7 cellular contexts compared by ENCODE assay signal in genomic region chr3:184249412-184250166, GRCh38. TPM values are rescaled to one million over a fixed set of nuclear protein-coding genes. Genes with fewer than 3 reads are reported as not detected.
DNase-seq lines count a peak whose midpoint lies in the region; ATAC-seq, FAIRE-seq and TF ChIP-seq lines count a peak whose summit lies in the region.

EEF1AKMT4 (plus strand) TSS chr3:184249672; CDS start chr3:184249695, 23 bp downstream.

- 2% methylated on average over 54 of the region's 54 CpGs for WGBS in hepatocyte (ENCODE audit: low lambda C conversion rate, missing lambda C conversion rate)

- H3K9ac ChIP-seq in astrocyte (ENCODE audit: low read length), result peak within 1 kb of the TSS; percentile 96

- H3K9me3 ChIP-seq in astrocyte (ENCODE audit: insufficient read depth, low read depth, low read length), result no peaks in the 10 kb centered on the region
- H3K9me3 ChIP-seq in hepatocyte (ENCODE audit: low read depth), result no peaks in the 10 kb centered on the region

- H3K79me2 ChIP-seq in astrocyte (ENCODE audit: insufficient read depth, low read length) (peaks cover 12% of the 10 kb centered on the region), hepatocyte (peaks cover 24% of the 10 kb centered on the region)

- DNase-seq in NCI-H187 treated with DMSO at 0.1 percent for 48 hours (lab: John Stamatoyannopoulos, UW) (peak; percentile 91), T-helper 22 cell (ENCODE audit: low read depth) (peak; percentile 95), astrocyte (ENCODE audit: low read depth) (peak; percentile 96), hepatocyte (ENCODE audit: low spot score) (peak; percentile 98), renal cortical epithelial cell (ENCODE audit: low read depth) (peak; percentile 95)

- H3K4me2 ChIP-seq in astrocyte (ENCODE audit: low read length) (peak within 1 kb of the TSS; percentile 100), hepatocyte (peak within 1 kb of the TSS; percentile 99)

- no peaks in the 10 kb centered on the region for H3K36me3 ChIP-seq in astrocyte (ENCODE audit: insufficient read depth, low read length)
- no peaks in the 10 kb centered on the region for H3K36me3 ChIP-seq in hepatocyte (replicated peaks; ENCODE audit: insufficient read depth, low read depth)

- no peaks in the 10 kb centered on the region for H3K27me3 Mint-ChIP-seq in astrocyte (ENCODE audit: low read depth, unreplicated experiment)

- H3K4me3 ChIP-seq in astrocyte (ENCODE audit: insufficient read depth, low read depth, low read length), result peak within 1 kb of the TSS; percentile 88
- H3K4me3 ChIP-seq in hepatocyte, result peak within 1 kb of the TSS; percentile 93

- H3K4me1 Mint-ChIP-seq in astrocyte (ENCODE audit: low read depth, unreplicated experiment), result peaks cover 4% of the 10 kb centered on the region

- peaks cover 7% of the 10 kb centered on the region for H3K4me1 ChIP-seq in astrocyte (ENCODE audit: insufficient read depth, low read length)
- peaks cover 12% of the 10 kb centered on the region for H3K4me1 ChIP-seq in hepatocyte (ENCODE audit: insufficient read depth)

- peak within 1 kb of the TSS; percentile 95 for H3K4me3 Mint-ChIP-seq in astrocyte (ENCODE audit: unreplicated experiment)

- no peaks in the 10 kb centered on the region for H3K9me3 Mint-ChIP-seq in astrocyte (ENCODE audit: unreplicated experiment)

- FAIRE-seq in astrocyte (lab: Jason Lieb, UNC), result peak; percentile 78

- H4K20me1 ChIP-seq in astrocyte (ENCODE audit: insufficient read depth, low read length) (peaks cover 21% of the 10 kb centered on the region), hepatocyte (ENCODE audit: insufficient read depth, poor library complexity, severe bottlenecking) (no peaks in the 10 kb centered on the region)

- peak within 1 kb of the TSS; percentile 91 for H3K27ac ChIP-seq in astrocyte (ENCODE audit: low read depth, low read length)
- peak within 1 kb of the TSS; percentile 86 for H3K27ac ChIP-seq in hepatocyte

- H2AFZ ChIP-seq in astrocyte (ENCODE audit: low read depth, low read length) (peak within 1 kb of the TSS; percentile 98), hepatocyte (peak within 1 kb of the TSS; percentile 99)

- H3K36me3 Mint-ChIP-seq in astrocyte (ENCODE audit: low read depth, unreplicated experiment), result no peaks in the 10 kb centered on the region

- ATAC-seq in GM18502 (IDR thresholded peaks at IDR 0.05; ENCODE audit: poor library complexity, unreplicated experiment), result peak; percentile 87
- ATAC-seq in HG02970 (IDR thresholded peaks at IDR 0.05; ENCODE audit: low FRiP score, unreplicated experiment), result peak; percentile 85

- TF ChIP-seq CTCF in astrocyte (IDR thresholded peaks at IDR 0.05; ENCODE audit: insufficient read depth, low read depth, low read length) (peak; percentile 34), hepatocyte (IDR thresholded peaks at IDR 0.05; ENCODE audit: poor library complexity) (peak; percentile 57)

- H3K27me3 ChIP-seq in astrocyte (ENCODE audit: insufficient read depth, low read length) (no peaks in the 10 kb centered on the region), hepatocyte (no peaks in the 10 kb centered on the region)

- peak within 1 kb of the TSS; percentile 98 for H3K27ac Mint-ChIP-seq in astrocyte (ENCODE audit: unreplicated experiment)

- no peaks in the 10 kb centered on the region for H3K9me2 ChIP-seq in hepatocyte (replicated peaks; ENCODE audit: insufficient read depth)

RNA-seq across cellular contexts. Expression of gene EEF1AKMT4, which starts in this region (rescaled TPM):
- total RNA-seq in astrocyte (7.2 TPM in 2 replicates), hepatocyte (8.4 and 9.8 TPM in 2 replicates), renal cortical epithelial cell (4.3 and 4.7 TPM in 2 replicates)
- 13.5 and 16.5 TPM in 2 replicates for polyA plus RNA-seq in hepatocyte

Comparison
In these comparisons a context has a peak if more than half of its experiments do, and no peak if none do; other contexts are left out.
1. Peak in every context shown above with its lines: DNase-seq, ATAC-seq, H3K4me3 ChIP-seq and H3K27ac ChIP-seq.